In the genomic region with DNA sequence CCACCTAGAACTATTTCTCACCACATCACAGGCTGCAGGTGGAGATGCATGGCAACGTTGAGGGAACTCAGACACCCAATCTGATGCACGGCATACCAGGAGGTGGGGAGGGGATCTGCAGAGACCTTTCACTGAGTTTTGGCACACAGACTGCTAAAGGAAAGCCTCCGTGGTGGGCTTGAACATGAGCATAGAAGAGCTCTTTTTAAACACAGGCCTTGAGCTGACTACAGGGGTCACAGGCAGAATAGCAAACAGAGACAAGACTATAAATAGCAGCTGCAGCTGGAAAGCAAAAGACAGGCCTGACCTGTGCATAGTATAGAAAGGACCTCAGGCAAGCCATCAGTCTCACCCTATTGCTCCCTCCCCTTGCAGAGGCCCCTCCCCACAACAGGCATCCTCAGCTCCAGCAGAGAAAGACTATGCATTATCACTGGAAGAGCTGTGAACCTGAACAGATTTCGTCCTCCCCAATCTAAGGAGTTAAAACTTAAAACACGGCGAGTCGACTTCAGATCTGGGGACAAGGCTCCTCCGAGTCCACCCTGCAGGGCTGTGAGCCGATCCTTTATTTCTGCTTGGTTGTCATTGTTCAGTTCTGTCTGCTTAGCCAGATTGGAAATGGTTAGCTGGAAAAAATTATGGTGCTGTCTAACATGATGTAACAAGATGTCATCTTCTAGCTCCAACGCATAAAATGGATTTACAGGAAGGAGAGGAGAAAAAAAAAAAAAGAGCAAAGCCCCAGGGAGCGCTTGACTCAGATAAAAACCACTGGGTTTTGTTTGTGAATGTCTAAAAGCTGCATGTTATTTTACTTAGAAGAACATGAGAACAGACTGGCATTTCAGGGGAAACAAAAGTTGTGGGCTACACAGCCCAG, we compare ENCODE assay signal across 7 cellular contexts. TPM values are rescaled to one million over a fixed set of nuclear protein-coding genes. Genes with fewer than 3 reads are reported as not detected.
DNase-seq lines count a peak whose midpoint lies in the region; ATAC-seq and TF ChIP-seq lines count a peak whose summit lies in the region.

No MANE protein-coding gene starts in this region.

- peak overlapping the region; percentile 40 for H3K27ac ChIP-seq in skeletal muscle tissue (ENCODE audit: low read depth, low read length)

- no peaks in the 10 kb centered on the region for H3K9me3 ChIP-seq in skeletal muscle tissue (ENCODE audit: control insufficient read depth in 3 of 3, low read length in 3 of 3)

- H3K36me3 ChIP-seq in skeletal muscle tissue (ENCODE audit: control insufficient read depth in 3 of 3, insufficient read depth in 3 of 3, low read length in 3 of 3) = no peaks in the 10 kb centered on the region

- peaks cover 9 to 22% (median 17%) of the 10 kb centered on the region in 3 donors for H3K4me1 ChIP-seq in skeletal muscle tissue (ENCODE audit: control insufficient read depth in 3 of 3, insufficient read depth in 3 of 3, low read length in 3 of 3)

- no peaks in the 10 kb centered on the region for H3K27me3 ChIP-seq in skeletal muscle tissue (ENCODE audit: control insufficient read depth in 3 of 3, insufficient read depth in 3 of 3, low read length in 3 of 3)

- DNase-seq in NCI-H1092 treated with DMSO at 0.1 percent for 48 hours (lab: John Stamatoyannopoulos, UW) (peak; percentile 52), foreskin fibroblast (peak; percentile 68 to 88), SIG-M5 (lab: John Stamatoyannopoulos, UW) (no peak)
- peak; percentile 46 for DNase-seq in activated CD8-positive, alpha-beta memory T cell treated with anti-CD3 and anti-CD28 coated beads, Interleukin-2, amount 50 U/mL, for 4 hours

- H3K9ac ChIP-seq in skeletal muscle tissue (ENCODE audit: low read depth in 1 of 3, low read length in 3 of 3) = peak overlapping the region; percentile 25 to 44 (median 34)

- peak overlapping the region in 1 of 2 donors; percentile 29 for H3K4me3 ChIP-seq in foreskin fibroblast (ENCODE audit: low read depth in 1 of 2, low read length in 2 of 2)
- peak overlapping the region in 1 of 3 donors; percentile 13 for H3K4me3 ChIP-seq in skeletal muscle tissue (ENCODE audit: low read length in 3 of 3)

- no peak for TF ChIP-seq CTCF in foreskin fibroblast (IDR thresholded peaks at IDR 0.05; ENCODE audit: low read depth, low read length)

- ATAC-seq in GM19395 (IDR thresholded peaks at IDR 0.05; ENCODE audit: unreplicated experiment) (peak; percentile 21), HG02623 (IDR thresholded peaks at IDR 0.05; ENCODE audit: unreplicated experiment) (no peak)

RNA-seq across cellular contexts. Expression of a gene that starts 25.3 kb away (rescaled TPM):
- 18.8 TPM for total RNA-seq in skeletal muscle tissue
